ENCODE assay signal across 14 cellular contexts in the genomic region with DNA sequence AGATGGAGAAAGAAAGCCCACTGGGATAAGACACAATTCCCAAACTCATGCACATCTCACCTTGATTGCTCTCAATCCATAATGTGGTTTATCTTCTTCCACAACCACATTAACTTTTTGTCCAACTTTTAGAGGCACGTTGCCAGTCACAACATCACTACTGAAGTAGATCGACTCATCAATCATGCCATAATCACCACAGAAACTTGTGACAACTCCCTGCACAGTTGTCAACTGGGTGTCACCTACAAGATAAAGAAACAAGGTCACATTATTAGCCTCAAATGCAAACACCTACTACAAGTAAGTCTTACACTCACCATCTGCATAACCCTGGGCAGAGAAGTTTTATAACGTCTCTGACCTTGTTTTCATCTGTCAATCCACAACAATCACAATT. TPM values are rescaled to one million over a fixed set of nuclear protein-coding genes. Genes with fewer than 3 reads are reported as not detected.
"Had no signal": no experiment of that assay in that cellular context is flagged by ENCODE, and none has a peak within 500 bp of the region (broad histone marks: within the 10 kb centered on the region; RNA-seq: fewer than 3 reads in every experiment).

No MANE protein-coding gene starts in this region.

RNA-seq across cellular contexts. Expression of gene CT55, which starts 1.7 kb away (rescaled TPM):
- total RNA-seq: activated B cell treated with CpG ODN at 0.5 μM for 24 hours; activated CD4-positive, alpha-beta memory T cell treated with anti-CD3 and anti-CD28 coated beads for 36 hours; activated CD4-positive, alpha-beta memory T cell treated with anti-CD3 and anti-CD28 coated beads, Interleukin-2, amount 10 ng/mL, durations not matched to agents 7 days and 5 days; activated CD4-positive, alpha-beta T cell treated with anti-CD3 and anti-CD28 coated beads for 36 hours; activated CD4-positive, alpha-beta T cell treated with anti-CD3 and anti-CD28 coated beads, Interleukin-2, amount 10 ng/mL, durations not matched to agents 24 days and 14 days; activated CD4-positive, alpha-beta T cell treated with anti-CD3 and anti-CD28 coated beads, Interleukin-2, amount 10 ng/mL, durations not matched to agents 7 days and 5 days; activated CD8-positive, alpha-beta memory T cell treated with anti-CD3 and anti-CD28 coated beads for 36 hours; activated CD8-positive, alpha-beta memory T cell treated with anti-CD3 and anti-CD28 coated beads, Interleukin-2, amount 10 ng/mL, durations not matched to agents 7 days and 5 days; activated CD8-positive, alpha-beta T cell treated with anti-CD3 and anti-CD28 coated beads for 36 hours; activated CD8-positive, alpha-beta T cell treated with anti-CD3 and anti-CD28 coated beads, Interleukin-2, amount 10 ng/mL, durations not matched to agents 7 days and 5 days; T-helper 1 cell treated with Interleukin-12 subunit alpha and Interleukin-12 subunit beta and Interleukin-4 antibody, amounts not matched to agents 30 ng/mL and 1 ng/mL, for 36 hours; T-helper 17 cell; T-helper 2 cell treated with Interferon-gamma antibody and Interleukin-4, amounts not matched to agents 100 ng/mL and 5 ng/mL, for 36 hours had no signal

RNA-seq across cellular contexts. Expression of gene ETDB, which starts 49.2 kb away (rescaled TPM):
- total RNA-seq: activated B cell treated with CpG ODN at 0.5 μM for 24 hours; activated CD4-positive, alpha-beta memory T cell treated with anti-CD3 and anti-CD28 coated beads for 36 hours; activated CD4-positive, alpha-beta memory T cell treated with anti-CD3 and anti-CD28 coated beads, Interleukin-2, amount 10 ng/mL, durations not matched to agents 7 days and 5 days; activated CD4-positive, alpha-beta T cell treated with anti-CD3 and anti-CD28 coated beads for 36 hours; activated CD4-positive, alpha-beta T cell treated with anti-CD3 and anti-CD28 coated beads, Interleukin-2, amount 10 ng/mL, durations not matched to agents 24 days and 14 days; activated CD4-positive, alpha-beta T cell treated with anti-CD3 and anti-CD28 coated beads, Interleukin-2, amount 10 ng/mL, durations not matched to agents 7 days and 5 days; activated CD8-positive, alpha-beta memory T cell treated with anti-CD3 and anti-CD28 coated beads for 36 hours; activated CD8-positive, alpha-beta memory T cell treated with anti-CD3 and anti-CD28 coated beads, Interleukin-2, amount 10 ng/mL, durations not matched to agents 7 days and 5 days; activated CD8-positive, alpha-beta T cell treated with anti-CD3 and anti-CD28 coated beads for 36 hours; activated CD8-positive, alpha-beta T cell treated with anti-CD3 and anti-CD28 coated beads, Interleukin-2, amount 10 ng/mL, durations not matched to agents 7 days and 5 days; T-helper 1 cell treated with Interleukin-12 subunit alpha and Interleukin-12 subunit beta and Interleukin-4 antibody, amounts not matched to agents 30 ng/mL and 1 ng/mL, for 36 hours; T-helper 17 cell; T-helper 2 cell treated with Interferon-gamma antibody and Interleukin-4, amounts not matched to agents 100 ng/mL and 5 ng/mL, for 36 hours; WTC11 had no signal
